Comparison of ENCODE assay signal across 19 cellular contexts in the genomic region with DNA sequence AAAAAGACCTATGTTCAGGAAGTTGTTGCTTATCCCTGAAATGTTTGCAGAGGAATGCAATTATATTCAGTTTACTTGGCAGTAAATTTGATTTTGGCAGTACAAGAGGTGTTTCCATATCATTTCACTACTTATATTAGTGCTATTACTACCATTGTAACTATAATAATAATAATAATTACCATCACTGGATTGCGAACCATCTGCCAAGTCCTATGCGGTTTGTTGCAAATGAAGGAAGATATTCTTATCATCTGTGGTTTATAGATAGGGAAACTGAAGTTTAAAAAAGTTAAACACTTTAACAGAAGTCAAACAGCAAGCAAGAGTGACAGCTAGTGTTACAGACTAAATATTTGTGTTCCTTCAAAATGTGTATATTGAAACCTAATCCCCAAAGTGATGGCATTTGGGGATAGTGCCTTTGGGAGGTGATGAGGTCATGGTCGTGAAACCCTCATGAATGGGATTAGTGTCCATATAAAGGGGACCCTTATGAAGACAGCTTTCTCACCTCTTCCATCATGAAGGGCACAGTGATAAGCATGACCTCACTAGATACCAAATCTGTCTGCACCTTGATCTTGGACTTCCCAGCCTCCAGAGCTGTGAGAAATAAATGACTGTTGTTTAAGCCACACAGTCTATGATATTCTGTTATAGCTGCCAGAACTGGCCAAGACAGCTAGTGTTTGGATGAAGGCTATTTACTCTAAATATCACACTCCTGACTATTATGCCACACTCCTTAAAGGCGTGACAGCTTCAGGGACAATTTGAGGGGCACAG.
"Had no signal": no experiment of that assay in that cellular context is flagged by ENCODE, and none has a peak within 500 bp of the region (broad histone marks: within the 10 kb centered on the region; RNA-seq: fewer than 3 reads in every experiment).

No MANE protein-coding gene starts in this region.

- H3K4me3 ChIP-seq: dorsolateral prefrontal cortex, gastroesophageal sphincter, sigmoid colon, skin epidermis, stomach had no signal

- H3K27ac ChIP-seq: dorsolateral prefrontal cortex, gastroesophageal sphincter, sigmoid colon, skin epidermis, stomach had no signal

- H3K36me3 Mint-ChIP-seq: naive thymus-derived CD8-positive, alpha-beta T cell had no signal

- DNase-seq: cortex of kidney; dorsolateral prefrontal cortex; effector CD8-positive, alpha-beta T cell; foreskin fibroblast; glutamatergic neuron; mammary epithelial cell; naive thymus-derived CD8-positive, alpha-beta T cell; posterior cingulate gyrus; sigmoid colon; stimulated activated CD4-positive, alpha-beta T cell treated with anti-CD3 and anti-CD28 coated beads, Interleukin-12 subunit alpha, Interleukin-12 subunit beta, amount 100 ng/mL, for 4 hours; stimulated activated naive CD4-positive, alpha-beta T cell; stomach; substantia nigra; trophoblast cell had no signal

- H3K9me3 ChIP-seq: gastroesophageal sphincter, sigmoid colon, stomach had no signal

- H3K27me3 ChIP-seq: gastroesophageal sphincter, sigmoid colon, stomach had no signal

- H3K27ac Mint-ChIP-seq: naive thymus-derived CD8-positive, alpha-beta T cell had no signal

- H3K4me1 Mint-ChIP-seq: naive thymus-derived CD8-positive, alpha-beta T cell had no signal

- H3K36me3 ChIP-seq: gastroesophageal sphincter, sigmoid colon, stomach had no signal

- ATAC-seq: esophagus mucosa; gastroesophageal sphincter; left lobe of liver; naive thymus-derived CD8-positive, alpha-beta T cell had no signal

- H3K4me3 Mint-ChIP-seq: naive thymus-derived CD8-positive, alpha-beta T cell; neural crest cell had no signal
